ENCODE assay signal across 8 cellular contexts in genomic region chr2:183038341-183039300, GRCh38. TPM values are rescaled to one million over a fixed set of nuclear protein-coding genes. Genes with fewer than 3 reads are reported as not detected.
DNase-seq lines count a peak whose midpoint lies in the region; ATAC-seq and TF ChIP-seq lines count a peak whose summit lies in the region.

Gene NCKAP1 (minus strand): TSS chr2:183038457. CDS start chr2:183038099, 358 bp downstream.

- TSS peak; percentile 37 for BruUV-seq in PC-3 (replicated peaks; lab: Mats Ljungman, UMichigan)

- peaks cover 69% of the 10 kb centered on the region for H3K27me3 Mint-ChIP-seq in CD4-positive, CD25-positive, alpha-beta regulatory T cell
- peaks cover 78% of the 10 kb centered on the region for H3K27me3 Mint-ChIP-seq in activated T-helper 1 cell treated with anti-CD3 and anti-CD28 coated beads, Interleukin-12 subunit alpha, Interleukin-12 subunit beta, Interleukin-2, Interleukin-4 antibody, amounts not matched to agents 30 ng/mL and 10 ng/mL and 1 ng/mL, durations not matched to agents 14 hours and 24 hours and 36 hours (ENCODE audit: insufficient read depth)

- peak in 2 of 4 donors; percentile 8 to 61 for TF ChIP-seq POLR2A in esophagus squamous epithelium (IDR thresholded peaks at IDR 0.05)

- no peaks in the 10 kb centered on the region for H3K36me3 Mint-ChIP-seq in CD4-positive, CD25-positive, alpha-beta regulatory T cell
- H3K36me3 Mint-ChIP-seq in activated T-helper 1 cell treated with anti-CD3 and anti-CD28 coated beads, Interleukin-12 subunit alpha, Interleukin-12 subunit beta, Interleukin-2, Interleukin-4 antibody, amounts not matched to agents 30 ng/mL and 10 ng/mL and 1 ng/mL, durations not matched to agents 14 hours and 24 hours and 36 hours (ENCODE audit: low read depth): peaks cover 4% of the 10 kb centered on the region

- peaks cover 24 to 34% (median 30%) of the 10 kb centered on the region in 4 donors for H3K4me1 Mint-ChIP-seq in CD4-positive, CD25-positive, alpha-beta regulatory T cell
- H3K4me1 Mint-ChIP-seq in activated T-helper 1 cell treated with anti-CD3 and anti-CD28 coated beads, Interleukin-12 subunit alpha, Interleukin-12 subunit beta, Interleukin-2, Interleukin-4 antibody, amounts not matched to agents 30 ng/mL and 10 ng/mL and 1 ng/mL, durations not matched to agents 14 hours and 24 hours and 36 hours (ENCODE audit: low read depth): peaks cover 28% of the 10 kb centered on the region

- H3K9me3 ChIP-seq in CD4-positive, CD25-positive, alpha-beta regulatory T cell (ENCODE audit: control insufficient read depth in 2 of 2, low read length in 2 of 2): no peaks in the 10 kb centered on the region
- H3K9me3 ChIP-seq in PC-3 (ENCODE audit: low read length) (no peaks in the 10 kb centered on the region), esophagus squamous epithelium (no peaks in the 10 kb centered on the region), mucosa of stomach (ENCODE audit: control insufficient read depth, low read length) (no peaks in the 10 kb centered on the region)

- no peaks in the 10 kb centered on the region for H3F3A ChIP-seq in PC-3 (ENCODE audit: low read length, unreplicated experiment)

- CTCF ChIA-PET in PC-3 (lab: Charles Lee): interaction anchor here (0.6 kb wide), 1 partner anchor 193 kb away, joined by 3 read pairs; no protein-coding TSS in a partner anchor

- H4K20me1 ChIP-seq in PC-3 (ENCODE audit: low read length): peaks cover 34% of the 10 kb centered on the region

- H3K79me2 ChIP-seq in PC-3 (ENCODE audit: low read length): peaks cover 44% of the 10 kb centered on the region

- H3K9me2 ChIP-seq in PC-3 (replicated peaks; ENCODE audit: low read length): no peaks in the 10 kb centered on the region

- H3K4me3 ChIP-seq in CD4-positive, CD25-positive, alpha-beta regulatory T cell (ENCODE audit: low read depth, low read length): peak within 1 kb of the TSS; percentile 69
- H3K4me3 ChIP-seq in PC-3 (ENCODE audit: low read length) (peak within 1 kb of the TSS; percentile 95), esophagus squamous epithelium (peak within 1 kb of the TSS; percentile 63 to 93 (median 80)), mucosa of stomach (ENCODE audit: low read length) (peak within 1 kb of the TSS; percentile 75)

- TF ChIP-seq CTCF in PC-3 (conservative IDR thresholded peaks at IDR 0.05; ENCODE audit: low read depth, low read length) (peak; percentile 65), esophagus squamous epithelium (IDR thresholded peaks at IDR 0.05) (peak; percentile 71 to 99 (median 97))

- H3K4me3 Mint-ChIP-seq in CD4-positive, CD25-positive, alpha-beta regulatory T cell: peak within 1 kb of the TSS; percentile 57 to 92 (median 88)
- peak within 1 kb of the TSS; percentile 83 for H3K4me3 Mint-ChIP-seq in activated T-helper 1 cell treated with anti-CD3 and anti-CD28 coated beads, Interleukin-12 subunit alpha, Interleukin-12 subunit beta, Interleukin-2, Interleukin-4 antibody, amounts not matched to agents 30 ng/mL and 10 ng/mL and 1 ng/mL, durations not matched to agents 14 hours and 24 hours and 36 hours

- peak; percentile 83 to 87 for ATAC-seq in CD4-positive, CD25-positive, alpha-beta regulatory T cell (ENCODE audit: low read depth in 2 of 2)
- peak; percentile 72 for ATAC-seq in GM19395 (IDR thresholded peaks at IDR 0.05; ENCODE audit: unreplicated experiment)
- ATAC-seq in HG03521 (IDR thresholded peaks at IDR 0.05; ENCODE audit: unreplicated experiment): peak; percentile 80
- ATAC-seq in PC-3: peak; percentile 86

- H3K36me3 ChIP-seq in CD4-positive, CD25-positive, alpha-beta regulatory T cell (ENCODE audit: control insufficient read depth, insufficient read depth, low read length): no peaks in the 10 kb centered on the region
- H3K36me3 ChIP-seq in PC-3 (ENCODE audit: low read depth, low read length): no peaks in the 10 kb centered on the region
- no peaks in the 10 kb centered on the region for H3K36me3 ChIP-seq in esophagus squamous epithelium
- H3K36me3 ChIP-seq in mucosa of stomach (ENCODE audit: control insufficient read depth, insufficient read depth, low read length): no peaks in the 10 kb centered on the region

- H3K27me3 ChIP-seq in CD4-positive, CD25-positive, alpha-beta regulatory T cell (ENCODE audit: control insufficient read depth, insufficient read depth, low read length): peaks cover 21% of the 10 kb centered on the region
- H3K27me3 ChIP-seq in PC-3 (ENCODE audit: low read length) (no peaks in the 10 kb centered on the region), esophagus squamous epithelium (no peaks in the 10 kb centered on the region), mucosa of stomach (ENCODE audit: control insufficient read depth, insufficient read depth, low read length) (no peaks in the 10 kb centered on the region)

- intact Hi-C loops in PC-3 (cut with micrococcal nuclease): loop anchor here (1.0 to 5.0 kb wide), 3 partner anchors 40 to 86 kb away; partner anchors contain the start of genes DUSP19 and NUP35
- intact Hi-C loops in activated T-helper 1 cell treated with anti-CD3 and anti-CD28 coated beads, Interleukin-12 subunit alpha, Interleukin-12 subunit beta, Interleukin-2, Interleukin-4 antibody, amounts not matched to agents 30 ng/mL and 10 ng/mL and 1 ng/mL, durations not matched to agents 14 hours and 24 hours and 36 hours (cut with micrococcal nuclease): loop anchor here (1.0 to 2.0 kb wide), 4 partner anchors 40 to 322 kb away; partner anchors contain the start of genes DNAJC10, DUSP19 and NUP35
- intact Hi-C loops in esophagus squamous epithelium (cut with DNase I): no loop called here

- peaks cover 35% of the 10 kb centered on the region for H3K4me1 ChIP-seq in CD4-positive, CD25-positive, alpha-beta regulatory T cell (ENCODE audit: control insufficient read depth, insufficient read depth, low read length, poor library complexity, severe bottlenecking)
- H3K4me1 ChIP-seq in PC-3 (ENCODE audit: insufficient read depth, low read length) (peaks cover 34% of the 10 kb centered on the region), esophagus squamous epithelium (peaks cover 5 to 42% (median 16%) of the 10 kb centered on the region in 3 donors), mucosa of stomach (ENCODE audit: control insufficient read depth, insufficient read depth, low read length) (no peaks in the 10 kb centered on the region)

- 1 to 3% methylated on average over 15 to 32 of the region's 68 CpGs for WGBS in esophagus squamous epithelium, 2 donors

- H3K27ac ChIP-seq in CD4-positive, CD25-positive, alpha-beta regulatory T cell (ENCODE audit: insufficient read depth, low read length, poor library complexity, severe bottlenecking): no peak within 1 kb of the TSS
- peak within 1 kb of the TSS; percentile 78 for H3K27ac ChIP-seq in PC-3 (ENCODE audit: low read length)
- H3K27ac ChIP-seq in esophagus squamous epithelium: peak within 1 kb of the TSS; percentile 97 to 99 (median 98)

- H3K9ac ChIP-seq in PC-3 (ENCODE audit: low read length) (peak within 1 kb of the TSS; percentile 94), mucosa of stomach (ENCODE audit: low read length) (peak within 1 kb of the TSS; percentile 93)

- H3K9me3 Mint-ChIP-seq in CD4-positive, CD25-positive, alpha-beta regulatory T cell: peaks cover 0 to 2% (median 0%) of the 10 kb centered on the region in 7 donors
- H3K9me3 Mint-ChIP-seq in activated T-helper 1 cell treated with anti-CD3 and anti-CD28 coated beads, Interleukin-12 subunit alpha, Interleukin-12 subunit beta, Interleukin-2, Interleukin-4 antibody, amounts not matched to agents 30 ng/mL and 10 ng/mL and 1 ng/mL, durations not matched to agents 14 hours and 24 hours and 36 hours: no peaks in the 10 kb centered on the region

- H3K27ac Mint-ChIP-seq in CD4-positive, CD25-positive, alpha-beta regulatory T cell: peak within 1 kb of the TSS; percentile 44 to 78 (median 60)
- H3K27ac Mint-ChIP-seq in activated T-helper 1 cell treated with anti-CD3 and anti-CD28 coated beads, Interleukin-12 subunit alpha, Interleukin-12 subunit beta, Interleukin-2, Interleukin-4 antibody, amounts not matched to agents 30 ng/mL and 10 ng/mL and 1 ng/mL, durations not matched to agents 14 hours and 24 hours and 36 hours: peak within 1 kb of the TSS; percentile 69

- POLR2A ChIA-PET in PC-3 (lab: Charles Lee; ENCODE audit: unreplicated experiment): interaction anchor here (0.6 kb wide), 1 partner anchor 41 kb away, joined by 8 read pairs; no protein-coding TSS in a partner anchor

- peak within 1 kb of the TSS; percentile 99 for H2AFZ ChIP-seq in PC-3 (ENCODE audit: low read length)

- peak; percentile 72 to 82 (median 78) for DNase-seq in CD4-positive, CD25-positive, alpha-beta regulatory T cell
- DNase-seq in PC-3 (peak; percentile 92), esophagus squamous epithelium (lab: John Stamatoyannopoulos, UW) (peak; percentile 17)
- peak; percentile 82 for DNase-seq in activated T-helper 1 cell treated with anti-CD3 and anti-CD28 coated beads, Interleukin-12 subunit alpha, Interleukin-12 subunit beta, Interleukin-2, Interleukin-4 antibody, amounts not matched to agents 30 ng/mL and 10 ng/mL and 1 ng/mL, durations not matched to agents 14 hours and 24 hours and 36 hours (ENCODE audit: low spot score)
- peak; percentile 53 to 55 for DNase-seq in stimulated activated CD8-positive, alpha-beta memory T cell treated with anti-CD3 and anti-CD28 coated beads, Interleukin-4, amount 100 ng/mL, for 4 hours (ENCODE audit: low read depth in 2 of 2, low spot score in 1 of 2)

- H3K4me2 ChIP-seq in PC-3 (ENCODE audit: low read length): peak within 1 kb of the TSS; percentile 95

RNA-seq across cellular contexts. Expression of gene NCKAP1, which starts in this region (rescaled TPM):
- total RNA-seq in CD4-positive, CD25-positive, alpha-beta regulatory T cell: 5.7 TPM
- 1 to 10 TPM in 3 of 4 donors, under 1 TPM in 1; 0.64 to 1.4 (median 1.1) TPM for polyA plus RNA-seq in CD4-positive, CD25-positive, alpha-beta regulatory T cell
- total RNA-seq in PC-3 (2014; rRNA removed): 76.2 and 80.3 TPM in 2 replicates
- total RNA-seq in activated T-helper 1 cell treated with anti-CD3 and anti-CD28 coated beads, Interleukin-12 subunit alpha, Interleukin-12 subunit beta, Interleukin-2, Interleukin-4 antibody, amounts not matched to agents 30 ng/mL and 10 ng/mL and 1 ng/mL, durations not matched to agents 14 hours and 24 hours and 36 hours: 14.4 and 16.4 TPM in 2 replicates
- 100 to 1,000 TPM in 2 of 4 donors, 10 to 100 TPM in 2; 85.9 to 163 (median 117) TPM for total RNA-seq in esophagus squamous epithelium

Comparison
In these comparisons a context has a peak if more than half of its experiments do, and no peak if none do; other contexts are left out.
1. DNase-seq: peak in every context shown above with its lines; median percentile 92 in PC-3; 82 in activated T-helper 1 cell treated with anti-CD3 and anti-CD28 coated beads, Interleukin-12 subunit alpha, Interleukin-12 subunit beta, Interleukin-2, Interleukin-4 antibody, amounts not matched to agents 30 ng/mL and 10 ng/mL and 1 ng/mL, durations not matched to agents 14 hours and 24 hours and 36 hours; 78 in CD4-positive, CD25-positive, alpha-beta regulatory T cell; 54 in stimulated activated CD8-positive, alpha-beta memory T cell treated with anti-CD3 and anti-CD28 coated beads, Interleukin-4, amount 100 ng/mL, for 4 hours; 17 in esophagus squamous epithelium.